11 cellular contexts compared by ENCODE assay signal in genomic region chr4:80471701-80472100, GRCh38.
DNase-seq lines count a peak whose midpoint lies in the region; ATAC-seq, FAIRE-seq and TF ChIP-seq lines count a peak whose summit lies in the region.
"Had no signal": no experiment of that assay in that cellular context is flagged by ENCODE, and none has a peak within 500 bp of the region (broad histone marks: within the 10 kb centered on the region; RNA-seq: fewer than 3 reads in every experiment).

No MANE protein-coding gene starts in this region.

- H3K4me1 Mint-ChIP-seq in activated CD4-positive, alpha-beta memory T cell treated with anti-CD3 and anti-CD28 coated beads, Interleukin-2, amount 10 ng/mL, durations not matched to agents 7 days and 5 days = no peaks in the 10 kb centered on the region

- CTCF ChIA-PET in K562 (lab: Yijun Ruan, JAX; ENCODE audit: low intra/inter-chr PET ratio) = no interaction called here
- CTCF ChIA-PET in activated CD4-positive, alpha-beta memory T cell treated with anti-CD3 and anti-CD28 coated beads, Interleukin-2, amount 10 ng/mL, durations not matched to agents 7 days and 5 days (lab: Charles Lee) = no interaction called here

- ATAC-seq in K562 (peak; percentile 64; the same call in 2 of the 3 replicates), lung (ENCODE audit: insufficient read depth, low FRiP score) (no peak), GM21529 (IDR thresholded peaks at IDR 0.05; ENCODE audit: unreplicated experiment) (no peak), HG03135 (IDR thresholded peaks at IDR 0.05; ENCODE audit: unreplicated experiment) (no peak)

- no peak for FAIRE-seq in K562 (lab: Jason Lieb, UNC)

- no peak for TF ChIP-seq EP300 in K562 (IDR thresholded peaks at IDR 0.05; ENCODE audit: low read length)

- H2AFZ ChIP-seq in K562 (ENCODE audit: low read depth, low read length) = peak overlapping the region; percentile 25

- H3K4me3 ChIP-seq in K562 (no peak overlapping the region), lung (no peak overlapping the region)
- H3K4me3 ChIP-seq: HAP-1, SK-N-MC had no signal

- no TSS peak for BruUV-seq in K562 (replicated peaks; lab: Mats Ljungman, UMichigan)

- no peak for TF ChIP-seq POLR2A in K562 (conservative IDR thresholded peaks at IDR 0.05)

- in situ Hi-C loops in K562 (cut with MboI) = no loop called here

- H3K4me2 ChIP-seq in K562 (ENCODE audit: insufficient read depth, low read length) = peak overlapping the region; percentile 54

- no peaks in the 10 kb centered on the region for H4K20me1 ChIP-seq in K562 (replicated peaks; ENCODE audit: control insufficient read depth, insufficient read depth, low read length)

- H3K9ac ChIP-seq in K562 (ENCODE audit: insufficient read depth in 1 of 2, low read depth in 2 of 2, low read length in 2 of 2) = no peak overlapping the region; a peak in 1 of 4 replicates

- no peak overlapping the region for H3K27ac ChIP-seq in K562 (ENCODE audit: extremely low read depth, low read depth, low read length)
- H3K27ac ChIP-seq in lung (ENCODE audit: low read depth in 1 of 2, low read length in 1 of 2) = no peak overlapping the region
- H3K27ac ChIP-seq: C4-2B, SK-N-MC had no signal

- H3K4me3 Mint-ChIP-seq in activated CD4-positive, alpha-beta memory T cell treated with anti-CD3 and anti-CD28 coated beads, Interleukin-2, amount 10 ng/mL, durations not matched to agents 7 days and 5 days = no peak overlapping the region

- TF ChIP-seq CTCF in K562 (IDR thresholded peaks at IDR 0.05 in 2 of 3, conservative IDR thresholded peaks at IDR 0.05 in 1 of 3; ENCODE audit: insufficient read depth in 2 of 3, low read depth in 1 of 3, low read length in 3 of 3) (no peak), lung (IDR thresholded peaks at IDR 0.05; ENCODE audit: control extremely low read depth, extremely low read depth) (no peak)

- H3K36me3 ChIP-seq in K562 (ENCODE audit: control insufficient read depth, insufficient read depth, low read length) = no peaks in the 10 kb centered on the region
- no peaks in the 10 kb centered on the region for H3K36me3 ChIP-seq in lung (ENCODE audit: control insufficient read depth in 2 of 2, insufficient read depth in 2 of 2, low read length in 2 of 2)
- H3K36me3 ChIP-seq: HAP-1 had no signal

- H3K9me3 ChIP-seq in K562 (replicated peaks; ENCODE audit: control insufficient read depth, insufficient read depth, low read depth, low read length) (no peaks in the 10 kb centered on the region), lung (ENCODE audit: control insufficient read depth in 2 of 2, insufficient read depth in 1 of 2, low read length in 1 of 2) (no peaks in the 10 kb centered on the region)
- H3K9me3 ChIP-seq: HAP-1 had no signal

- no peaks in the 10 kb centered on the region for H3K79me2 ChIP-seq in K562 (ENCODE audit: control insufficient read depth, insufficient read depth, low read length)

- POLR2A ChIA-PET in K562 (lab: Yijun Ruan, JAX) = no interaction called here
- POLR2A ChIA-PET in activated CD4-positive, alpha-beta memory T cell treated with anti-CD3 and anti-CD28 coated beads, Interleukin-2, amount 10 ng/mL, durations not matched to agents 7 days and 5 days (lab: Charles Lee) = no interaction called here

- no peak for TF ChIP-seq RAD21 in K562 (CRISPR knock-in tag; conservative IDR thresholded peaks at IDR 0.05 in 1 of 2, IDR thresholded peaks at IDR 0.05 in 1 of 2)

- no peaks in the 10 kb centered on the region for H3K9me1 ChIP-seq in K562 (ENCODE audit: control insufficient read depth, insufficient read depth, low read length)

- no peaks in the 10 kb centered on the region for H3K36me3 Mint-ChIP-seq in activated CD4-positive, alpha-beta memory T cell treated with anti-CD3 and anti-CD28 coated beads, Interleukin-2, amount 10 ng/mL, durations not matched to agents 7 days and 5 days (ENCODE audit: low read depth)

- no peaks in the 10 kb centered on the region for H3K27me3 Mint-ChIP-seq in activated CD4-positive, alpha-beta memory T cell treated with anti-CD3 and anti-CD28 coated beads, Interleukin-2, amount 10 ng/mL, durations not matched to agents 7 days and 5 days

- DNase-seq in COR-L47 (lab: John Stamatoyannopoulos, UW) (peak; percentile 83), NCI-H1417 (lab: John Stamatoyannopoulos, UW) (peak; percentile 75 to 93 (median 93)), K562 (ENCODE audit: extremely low read depth in 1 of 4, low spot score in 3 of 4) (no peak), lung (ENCODE audit: low spot score) (peak; percentile 45)
- DNase-seq in activated CD4-positive, alpha-beta memory T cell treated with anti-CD3 and anti-CD28 coated beads, Interleukin-2, amount 10 ng/mL, durations not matched to agents 7 days and 5 days = no peak
- no peak for DNase-seq in activated naive CD4-positive, alpha-beta T cell (lab: John Stamatoyannopoulos, UW)

- no peaks in the 10 kb centered on the region for H3K4me1 ChIP-seq in K562 (replicated peaks in 1 of 2; ENCODE audit: control insufficient read depth in 2 of 2, insufficient read depth in 2 of 2, low read length in 2 of 2)
- peaks cover 0 to 2% of the 10 kb centered on the region in 2 donors for H3K4me1 ChIP-seq in lung (ENCODE audit: control insufficient read depth in 2 of 2, insufficient read depth in 2 of 2, low read length in 2 of 2)
- H3K4me1 ChIP-seq: HAP-1 had no signal

- no peak overlapping the region for H3K27ac Mint-ChIP-seq in activated CD4-positive, alpha-beta memory T cell treated with anti-CD3 and anti-CD28 coated beads, Interleukin-2, amount 10 ng/mL, durations not matched to agents 7 days and 5 days

- WGBS in K562 (ENCODE audit: insufficient coverage, low coverage, missing lambda C conversion rate) = 4% methylated on average over 9 of the region's 9 CpGs
- WGBS in lung, 2 donors = 33 to 52% methylated on average over 9 of the region's 9 CpGs

- intact Hi-C loops in K562 (cut with micrococcal nuclease) = no loop called here

- H3K9me3 Mint-ChIP-seq in activated CD4-positive, alpha-beta memory T cell treated with anti-CD3 and anti-CD28 coated beads, Interleukin-2, amount 10 ng/mL, durations not matched to agents 7 days and 5 days = no peaks in the 10 kb centered on the region

- no peaks in the 10 kb centered on the region for H3K27me3 ChIP-seq in K562 (ENCODE audit: control insufficient read depth in 2 of 2, insufficient read depth in 2 of 2, low read length in 2 of 2)
- H3K27me3 ChIP-seq in lung (ENCODE audit: control insufficient read depth, insufficient read depth) = no peaks in the 10 kb centered on the region

TF ChIP-seq in K562, 482 proteins besides CTCF, POLR2A, EP300 and RAD21:
- TF ChIP-seq FOXA3 (CRISPR knock-in tag; conservative IDR thresholded peaks at IDR 0.05 in 1 of 2, IDR thresholded peaks at IDR 0.05 in 1 of 2) = peak; percentile 15 to 38; a peak in 1 of 4 replicates
- TF ChIP-seq CTBP1 (IDR thresholded peaks at IDR 0.05; ENCODE audit: borderline replicate concordance) = 0 out of 2 replicates have a peak, but pooled peaks have one; percentile 22
- TF ChIP-seq ZFP36 (IDR thresholded peaks at IDR 0.05; ENCODE audit: low read depth, low read length, partially characterized antibody) = peak; percentile 15
- no peak for TF ChIP-seq SETDB1 (IDR thresholded peaks at IDR 0.05; ENCODE audit: low read length)

Comparison
In these comparisons a context has a peak if more than half of its experiments do, and no peak if none do; other contexts are left out.
1. DNase-seq: peak in COR-L47 (single experiment), NCI-H1417 (3 of 3) and lung (single experiment); none in K562 (0 of 4), activated CD4-positive, alpha-beta memory T cell treated with anti-CD3 and anti-CD28 coated beads, Interleukin-2, amount 10 ng/mL, durations not matched to agents 7 days and 5 days (single experiment) and activated naive CD4-positive, alpha-beta T cell (0 of 4).